In the genomic region with DNA sequence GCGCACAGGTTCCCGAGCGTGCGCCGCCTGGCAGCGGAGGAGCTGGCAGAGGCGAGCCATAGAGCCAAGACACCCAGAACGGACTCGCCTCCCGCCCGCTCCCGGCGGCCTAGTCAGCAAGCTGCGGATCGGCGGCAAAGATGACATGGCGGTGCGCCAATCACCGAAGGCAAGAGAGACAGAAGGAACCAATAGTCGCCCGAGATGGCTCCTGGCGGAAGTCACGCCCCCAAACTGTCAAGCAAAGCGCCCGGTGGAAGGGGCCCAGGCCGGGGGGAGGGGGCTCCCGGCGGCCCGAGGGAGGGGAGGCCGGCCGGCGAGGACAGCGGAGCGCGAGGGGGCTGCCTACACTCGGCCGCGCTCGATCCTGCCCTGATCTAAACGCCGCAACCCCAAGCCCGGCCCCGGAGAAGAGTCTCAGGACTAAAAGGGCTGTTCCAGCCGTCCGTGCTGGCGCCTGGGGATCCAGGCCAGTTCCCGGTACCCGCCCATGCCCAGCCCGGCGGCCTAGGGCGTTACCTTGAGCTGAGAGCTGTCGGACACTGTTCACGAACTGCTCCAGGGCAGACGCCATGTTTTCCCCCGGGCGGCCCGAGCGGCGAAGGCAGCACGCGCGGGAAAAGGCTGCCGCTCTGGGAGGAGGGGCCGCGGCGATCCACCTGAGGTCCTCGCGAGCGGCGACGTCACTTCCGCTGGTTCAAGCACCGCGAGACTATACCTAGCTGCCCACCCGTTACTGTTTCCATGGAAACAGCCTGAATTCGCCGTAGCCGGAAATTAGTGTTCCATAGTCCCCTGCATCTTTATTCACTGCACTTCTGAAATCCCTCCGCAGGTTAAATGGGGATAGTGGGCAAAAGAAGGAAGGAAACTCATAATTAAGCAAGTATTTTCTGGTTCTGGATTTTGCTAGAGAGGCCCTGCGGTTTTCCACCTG, we compare ENCODE assay signal across 8 cellular contexts. TPM values are rescaled to one million over a fixed set of nuclear protein-coding genes. Genes with fewer than 3 reads are reported as not detected.
DNase-seq lines count a peak whose midpoint lies in the region; ATAC-seq and TF ChIP-seq lines count a peak whose summit lies in the region.

A gene (minus strand): TSS at position 634 of the 937 bp plus-strand sequence. CDS start 60 bp downstream, at position 574.

- no peaks in the 10 kb centered on the region for H3K36me3 ChIP-seq in ACC112 (ENCODE audit: insufficient read depth, low read length)
- H3K36me3 ChIP-seq in breast epithelium: no peaks in the 10 kb centered on the region
- peaks cover 3% of the 10 kb centered on the region; the same call in 1 of the 2 replicates for H3K36me3 ChIP-seq in iPS-20b (ENCODE audit: insufficient read depth, low read depth, low read length)

- no peaks in the 10 kb centered on the region for H3K27me3 ChIP-seq in ACC112 (ENCODE audit: insufficient read depth, low read length)
- no peaks in the 10 kb centered on the region for H3K27me3 ChIP-seq in breast epithelium
- H3K27me3 ChIP-seq in iPS-20b (ENCODE audit: insufficient read depth, low read length): no peaks in the 10 kb centered on the region

- DNase-seq in NCI-H2196 treated with DMSO at 0.1 percent for 48 hours (lab: John Stamatoyannopoulos, UW; ENCODE audit: unreplicated experiment) (peak; percentile 71), breast epithelium (ENCODE audit: low spot score in 2 of 2) (peak; percentile 95 to 98)

- no peaks in the 10 kb centered on the region for H3K9me3 ChIP-seq in breast epithelium
- no peaks in the 10 kb centered on the region for H3K9me3 ChIP-seq in iPS-20b (ENCODE audit: insufficient read depth, low read depth, low read length)

- peaks cover 44% of the 10 kb centered on the region for H3K79me2 ChIP-seq in ACC112 (ENCODE audit: control insufficient read depth, insufficient read depth, low read length, unreplicated experiment)

- peak within 1 kb of the TSS; percentile 94 for H3K9ac ChIP-seq in iPS-20b (ENCODE audit: low read depth, low read length)

- H3K4me3 ChIP-seq in ACC112 (ENCODE audit: low read depth, low read length) (peak within 1 kb of the TSS; percentile 98), breast epithelium (peak within 1 kb of the TSS; percentile 92 to 99 (median 93)), iPS-20b (ENCODE audit: low read length) (peak within 1 kb of the TSS; percentile 86), skin epidermis (peak within 1 kb of the TSS; percentile 65 to 99 (median 95))

- peak; percentile 82 for ATAC-seq in GM18870 (IDR thresholded peaks at IDR 0.05; ENCODE audit: unreplicated experiment)
- peak; percentile 85 for ATAC-seq in HG03135 (IDR thresholded peaks at IDR 0.05; ENCODE audit: unreplicated experiment)

- intact Hi-C loops in breast epithelium (cut with DNase I; ENCODE audit: low total_unique reads): no loop called here

- TF ChIP-seq POLR2A in breast epithelium (IDR thresholded peaks at IDR 0.05): peak; percentile 68

- H3K27ac ChIP-seq in ACC112 (ENCODE audit: low read depth, low read length) (peak within 1 kb of the TSS; percentile 99), VCaP (peak within 1 kb of the TSS; percentile 96), breast epithelium (peak within 1 kb of the TSS; percentile 96), iPS-20b (ENCODE audit: low read length) (peak within 1 kb of the TSS; percentile 9), skin epidermis (peak within 1 kb of the TSS; percentile 80 to 100 (median 96))

- H2AFZ ChIP-seq in ACC112 (ENCODE audit: low read length, unreplicated experiment): peak within 1 kb of the TSS; percentile 87

- H3K4me1 ChIP-seq in ACC112 (ENCODE audit: control insufficient read depth, insufficient read depth, low read length, unreplicated experiment): peaks cover 15% of the 10 kb centered on the region
- H3K4me1 ChIP-seq in breast epithelium: peaks cover 4 to 12% of the 10 kb centered on the region in 2 donors
- peaks cover 6% of the 10 kb centered on the region; the same call in 1 of the 2 replicates for H3K4me1 ChIP-seq in iPS-20b (ENCODE audit: insufficient read depth, low read length)

- TF ChIP-seq CTCF in VCaP (conservative IDR thresholded peaks at IDR 0.05) (no peak), breast epithelium (IDR thresholded peaks at IDR 0.05) (no peak)

RNA-seq across cellular contexts. Expression of the gene that starts here (rescaled TPM):
- 10 to 100 TPM; 59.6 to 61.3 (median 60.6) TPM for total RNA-seq in breast epithelium

Comparison
In these comparisons a context has a peak if more than half of its experiments do, and no peak if none do; other contexts are left out.
1. Peak in every context shown above with its lines: DNase-seq, ATAC-seq, H3K4me3 ChIP-seq and H3K27ac ChIP-seq.
2. H3K27ac ChIP-seq: peak in every context shown above with its lines; median percentile 99 in ACC112; 96 in VCaP; 96 in breast epithelium; 96 in skin epidermis; 9 in iPS-20b.